1 cellular context compared by ENCODE assay signal in genomic region chr12:69929531-69929930, GRCh38.
TF ChIP-seq lines count a peak whose summit lies in the region.

No MANE protein-coding gene starts in this region.

TF ChIP-seq in HCT116, 20 proteins besides CTCF, POLR2A, EP300 and RAD21 (continued from another document):
- TF ChIP-seq REST (IDR thresholded peaks at IDR 0.05; ENCODE audit: low read depth) (no peak), EZH2phosphoT487 (IDR thresholded peaks at IDR 0.05; ENCODE audit: borderline replicate concordance) (no peak), SIN3A (IDR thresholded peaks at IDR 0.05; ENCODE audit: low read depth) (no peak), CBX3 (IDR thresholded peaks at IDR 0.05; ENCODE audit: low read depth) (no peak)
- TF ChIP-seq, protein P1, sequence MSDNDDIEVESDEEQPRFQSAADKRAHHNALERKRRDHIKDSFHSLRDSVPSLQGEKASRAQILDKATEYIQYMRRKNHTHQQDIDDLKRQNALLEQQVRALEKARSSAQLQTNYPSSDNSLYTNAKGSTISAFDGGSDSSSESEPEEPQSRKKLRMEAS (IDR thresholded peaks at IDR 0.05), result no peak
